17 cellular contexts compared by ENCODE assay signal in genomic region chr6:88636871-88637270, GRCh38.
"Had no signal": no experiment of that assay in that cellular context is flagged by ENCODE, and none has a peak within 500 bp of the region (broad histone marks: within the 10 kb centered on the region; RNA-seq: fewer than 3 reads in every experiment).

No MANE protein-coding gene starts in this region.

- H3K36me3 ChIP-seq: heart left ventricle, ovary had no signal

- H3K27me3 ChIP-seq: heart left ventricle, ovary had no signal

- ATAC-seq: heart left ventricle; mucosa of descending colon; naive thymus-derived CD8-positive, alpha-beta T cell; right cardiac atrium had no signal

- H3K4me3 ChIP-seq: coronary artery, heart left ventricle, mucosa of descending colon, ovary, smooth muscle cell had no signal

- DNase-seq: effector CD4-positive, alpha-beta T cell; endodermal cell; erythroblast; foreskin melanocyte; heart left ventricle; hippocampal formation; kidney glomerular epithelial cell; mucosa of descending colon; naive thymus-derived CD8-positive, alpha-beta T cell; nucleus accumbens; ovary; right cardiac atrium; stimulated activated CD4-positive, alpha-beta T cell treated with anti-CD3 and anti-CD28 coated beads, Interleukin-2, amount 100 ng/mL, for 48 hours; stimulated activated naive CD4-positive, alpha-beta T cell treated with Interleukin-2 at 50 U/mL for 16 hours; trophoblast cell had no signal

- H3K27ac ChIP-seq: coronary artery, heart left ventricle, ovary had no signal

- H3K4me2 ChIP-seq: smooth muscle cell had no signal
